Comparison of ENCODE assay signal across 8 cellular contexts in the genomic region with DNA sequence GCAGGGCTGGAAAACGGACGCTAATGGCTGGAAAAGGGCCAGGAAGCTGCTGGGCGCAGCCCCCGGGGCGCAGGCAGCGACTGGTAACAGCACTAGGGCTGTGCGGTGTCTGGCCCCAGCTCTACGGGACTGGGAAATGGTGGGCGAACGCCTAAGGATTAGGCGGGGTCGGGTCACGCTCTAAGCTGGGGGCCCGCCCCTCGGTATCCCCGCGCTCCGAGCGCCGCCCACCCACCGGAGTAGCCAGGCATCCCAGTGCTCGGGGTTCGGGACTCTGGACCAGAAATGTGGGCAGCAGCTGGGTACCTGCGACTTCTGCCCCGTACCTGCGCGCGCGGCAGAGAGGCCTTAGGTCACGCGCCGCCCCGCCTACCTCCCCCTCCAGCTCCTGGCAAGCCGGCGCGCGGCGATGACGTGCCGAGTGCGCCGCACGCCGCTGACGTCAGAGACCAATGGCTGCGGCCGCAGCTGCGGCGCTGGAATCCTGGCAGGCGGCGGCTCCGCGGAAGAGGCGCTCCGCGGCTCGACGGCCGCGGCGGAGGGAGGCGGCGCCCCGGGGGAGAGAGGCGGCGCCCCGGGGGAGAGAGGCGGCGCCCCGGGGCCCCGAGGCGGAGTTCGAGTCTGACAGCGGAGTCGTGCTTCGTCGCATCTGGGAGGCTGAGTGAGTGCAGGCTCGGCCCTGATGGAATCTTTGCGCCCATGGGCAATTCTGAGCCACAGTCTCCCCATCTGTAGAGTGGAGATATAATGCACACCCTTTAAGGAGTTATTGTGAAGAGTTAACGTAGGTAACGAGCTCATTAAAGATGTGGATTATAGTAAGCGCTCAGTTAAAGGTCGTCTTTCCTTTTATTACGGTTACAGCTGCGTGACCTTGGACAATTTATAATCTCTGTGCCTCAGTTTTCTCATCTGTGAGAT. TPM values are rescaled to one million over a fixed set of nuclear protein-coding genes. Genes with fewer than 3 reads are reported as not detected.
DNase-seq lines count a peak whose midpoint lies in the region; ATAC-seq, FAIRE-seq and TF ChIP-seq lines count a peak whose summit lies in the region.

A gene (minus strand): TSS at position 345 of the 921 bp plus-strand sequence. CDS start 2,021 bp downstream, outside the sequence.
A gene with protein sequence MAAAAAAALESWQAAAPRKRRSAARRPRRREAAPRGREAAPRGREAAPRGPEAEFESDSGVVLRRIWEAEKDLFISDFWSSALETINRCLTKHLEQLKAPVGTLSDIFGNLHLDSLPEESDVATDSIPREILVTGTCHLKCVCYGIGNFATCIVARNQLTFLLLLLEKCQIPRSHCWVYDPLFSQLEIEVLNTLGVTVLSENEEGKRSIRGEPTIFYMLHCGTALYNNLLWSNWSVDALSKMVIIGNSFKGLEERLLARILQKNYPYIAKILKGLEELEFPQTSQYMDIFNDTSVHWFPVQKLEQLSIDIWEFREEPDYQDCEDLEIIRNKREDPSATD (plus strand): TSS at position 439 of the 921 bp plus-strand sequence. CDS start 14 bp downstream, at position 453.

- H3K4me2 ChIP-seq in Loucy (ENCODE audit: low read depth, low read length, poor library complexity, severe bottlenecking): peak within 1 kb of the TSS; percentile 82
- H3K4me2 ChIP-seq in neural progenitor cell: peak within 1 kb of the TSS; percentile 95

- H3K27me3 ChIP-seq in Loucy (ENCODE audit: insufficient read depth, low read length, poor library complexity, severe bottlenecking) (no peaks in the 10 kb centered on the region), foreskin keratinocyte (no peaks in the 10 kb centered on the region), neural progenitor cell (no peaks in the 10 kb centered on the region)

- TF ChIP-seq POLR2A in H54 (IDR thresholded peaks at IDR 0.05; ENCODE audit: low read depth, low read length): no peak; the same call in 1 of the 2 replicates

- H3K36me3 ChIP-seq in Loucy (ENCODE audit: insufficient read depth, low read length): peaks cover 8% of the 10 kb centered on the region; the same call in 1 of the 2 replicates
- no peaks in the 10 kb centered on the region for H3K36me3 ChIP-seq in neural progenitor cell

- FAIRE-seq in H54 (lab: Jason Lieb, UNC): no peak

- H3K9ac ChIP-seq in Loucy (ENCODE audit: low read depth, low read length, poor library complexity, severe bottlenecking): peak within 1 kb of the TSS; percentile 96
- peak within 1 kb of the TSS; percentile 91 for H3K9ac ChIP-seq in neural progenitor cell

- H3K27me3 Mint-ChIP-seq in neural progenitor cell (ENCODE audit: insufficient read depth, low read depth): peaks cover 3% of the 10 kb centered on the region

- peak; percentile 83 for ATAC-seq in foreskin keratinocyte

- H4K20me1 ChIP-seq in Loucy (ENCODE audit: insufficient read depth, low read length, poor library complexity, severe bottlenecking) (no peaks in the 10 kb centered on the region), neural progenitor cell (ENCODE audit: low read depth) (peaks cover 4% of the 10 kb centered on the region)

- H2AFZ ChIP-seq in Loucy (ENCODE audit: low read length) (peak within 1 kb of the TSS; percentile 93), neural progenitor cell (replicated peaks) (peak within 1 kb of the TSS; percentile 47)

- H3K27ac ChIP-seq in foreskin keratinocyte (peak within 1 kb of the TSS; percentile 94), neural progenitor cell (peak within 1 kb of the TSS; percentile 91)

- no peaks in the 10 kb centered on the region for H3K9me3 ChIP-seq in Loucy (ENCODE audit: insufficient read depth, low read depth, low read length)
- no peaks in the 10 kb centered on the region for H3K9me3 ChIP-seq in neural progenitor cell (ENCODE audit: low read depth)

- peaks cover 7% of the 10 kb centered on the region for H3K36me3 Mint-ChIP-seq in neural progenitor cell

- no peaks in the 10 kb centered on the region for H3K9me2 ChIP-seq in Loucy (replicated peaks; ENCODE audit: low read depth, low read length)

- H3F3A ChIP-seq in Loucy (ENCODE audit: low read depth) (no peaks in the 10 kb centered on the region), neural progenitor cell (ENCODE audit: low read depth) (peaks cover 23% of the 10 kb centered on the region)

- H3K4me3 ChIP-seq in Loucy (ENCODE audit: low read length, poor library complexity, severe bottlenecking) (peak within 1 kb of the TSS; percentile 97), neural progenitor cell (peak within 1 kb of the TSS; percentile 78)

- peaks cover 46% of the 10 kb centered on the region for H3K4me1 Mint-ChIP-seq in neural progenitor cell

- peaks cover 75% of the 10 kb centered on the region for H3K79me2 ChIP-seq in Loucy (ENCODE audit: insufficient read depth, low read length)
- peaks cover 73% of the 10 kb centered on the region for H3K79me2 ChIP-seq in neural progenitor cell (ENCODE audit: low read depth)

- no peaks in the 10 kb centered on the region for H3K9me3 Mint-ChIP-seq in neural progenitor cell

- H3K4me1 ChIP-seq in Loucy (ENCODE audit: insufficient read depth, low read length, poor library complexity, severe bottlenecking) (peaks cover 58% of the 10 kb centered on the region), foreskin keratinocyte (peaks cover 13% of the 10 kb centered on the region), neural progenitor cell (peaks cover 25% of the 10 kb centered on the region)

- H3K4me3 Mint-ChIP-seq in neural progenitor cell: peak within 1 kb of the TSS; percentile 98

- peak; percentile 87 for DNase-seq in EH (ENCODE audit: low read depth)
- peak; percentile 53 for DNase-seq in H54 (ENCODE audit: insufficient read length, low spot score)
- DNase-seq in SHP77 (lab: John Stamatoyannopoulos, UW): peak; percentile 81
- peak; percentile 93 for DNase-seq in activated gamma-delta T cell (lab: John Stamatoyannopoulos, UW)
- peak; percentile 71 to 75 for DNase-seq in foreskin keratinocyte
- peak; percentile 98 for DNase-seq in neural progenitor cell (ENCODE audit: low spot score)
- peak; percentile 79 for DNase-seq in stromal cell of bone marrow (ENCODE audit: low read depth)

- H3K27ac Mint-ChIP-seq in neural progenitor cell: peak within 1 kb of the TSS; percentile 97

- TF ChIP-seq CTCF in Loucy (conservative IDR thresholded peaks at IDR 0.05; ENCODE audit: low read length): no peak
- TF ChIP-seq CTCF in foreskin keratinocyte (conservative IDR thresholded peaks at IDR 0.05): no peak
- no peak for TF ChIP-seq CTCF in neural progenitor cell (IDR thresholded peaks at IDR 0.05)

RNA-seq across cellular contexts. Expression of the first gene that starts in this region (rescaled TPM):
- total RNA-seq in foreskin keratinocyte (31.3 and 33.7 TPM in 2 replicates), neural progenitor cell (ENCODE audit: low replicate concordance) (65.3 and 95.5 TPM in 2 replicates)
- 13.1 and 14.7 TPM in 2 replicates for polyA plus RNA-seq in foreskin keratinocyte

RNA-seq across cellular contexts. Expression of the second gene that starts in this region (rescaled TPM):
- 27.1 and 32.5 TPM in 2 replicates for total RNA-seq in foreskin keratinocyte
- polyA plus RNA-seq in foreskin keratinocyte: 36.0 and 41.8 TPM in 2 replicates
- 28.0 and 36.0 TPM in 2 replicates for total RNA-seq in neural progenitor cell (ENCODE audit: low replicate concordance)

Comparison
In these comparisons a context has a peak if more than half of its experiments do, and no peak if none do; other contexts are left out.
1. Peak in every context shown above with its lines: DNase-seq, ATAC-seq, H3K4me3 ChIP-seq and H3K27ac ChIP-seq.